ENCODE assay signal across 27 cellular contexts in genomic region chr17:59877965-59878364, GRCh38. TPM values are rescaled to one million over a fixed set of nuclear protein-coding genes. Genes with fewer than 3 reads are reported as not detected.
DNase-seq lines count a peak whose midpoint lies in the region; ATAC-seq, FAIRE-seq and TF ChIP-seq lines count a peak whose summit lies in the region.
"Had no signal": no experiment of that assay in that cellular context is flagged by ENCODE, and none has a peak within 500 bp of the region (broad histone marks: within the 10 kb centered on the region; RNA-seq: fewer than 3 reads in every experiment).

No MANE protein-coding gene starts in this region.

- intact Hi-C loops in activated CD4-positive, alpha-beta T cell treated with anti-CD3 and anti-CD28 coated beads for 36 hours (cut with DNase I, micrococcal nuclease) = no loop called here
- intact Hi-C loops in sciatic nerve (cut with DNase I) = no loop called here

- peak; percentile 7 for FAIRE-seq in A549 (lab: Jason Lieb, UNC)
- FAIRE-seq: GM12892 had no signal

- no peaks in the 10 kb centered on the region for H3K27me3 Mint-ChIP-seq in activated CD4-positive, alpha-beta T cell treated with anti-CD3 and anti-CD28 coated beads for 36 hours
- H3K27me3 Mint-ChIP-seq in activated T-helper 17 cell treated with anti-CD3 and anti-CD28 coated beads, Interleukin-2, amount 50 U/mL, for 72 hours = no peaks in the 10 kb centered on the region
- H3K27me3 Mint-ChIP-seq: CD8-positive, alpha-beta memory T cell had no signal

- CTCF ChIA-PET in activated CD4-positive, alpha-beta T cell treated with anti-CD3 and anti-CD28 coated beads for 36 hours (lab: Charles Lee) = interaction anchor here (0.6 kb wide), 2 partner anchors 19 to 137 kb away, joined by 3 read pairs; no protein-coding TSS in a partner anchor
- CTCF ChIA-PET in A549 (lab: Yijun Ruan, JAX) = interaction anchor here (1.2 to 2.8 kb wide), 5 partner anchors 9 to 131 kb away, joined by 3 to 8 read pairs (median 6); no protein-coding TSS in a partner anchor

- peak overlapping the region; percentile 7 for H3K27ac Mint-ChIP-seq in activated CD4-positive, alpha-beta T cell treated with anti-CD3 and anti-CD28 coated beads for 36 hours
- peak overlapping the region; percentile 48 for H3K27ac Mint-ChIP-seq in activated T-helper 17 cell treated with anti-CD3 and anti-CD28 coated beads, Interleukin-2, amount 50 U/mL, for 72 hours

- H3K4me1 ChIP-seq in A549 = no peaks in the 10 kb centered on the region; the same call in 2 of the 3 replicates
- H3K4me1 ChIP-seq: Peyer's patch, SJCRH30 had no signal

- H3K9me3 Mint-ChIP-seq in activated CD4-positive, alpha-beta T cell treated with anti-CD3 and anti-CD28 coated beads for 36 hours (ENCODE audit: low read depth) = no peaks in the 10 kb centered on the region
- H3K9me3 Mint-ChIP-seq in activated T-helper 17 cell treated with anti-CD3 and anti-CD28 coated beads, Interleukin-2, amount 50 U/mL, for 72 hours = no peaks in the 10 kb centered on the region
- H3K9me3 Mint-ChIP-seq: CD8-positive, alpha-beta memory T cell had no signal

- H3K27ac ChIP-seq in A549 (no peak overlapping the region), substantia nigra (ENCODE audit: low read depth, low read length, poor library complexity, severe bottlenecking) (no peak overlapping the region)
- H3K27ac ChIP-seq: 22Rv1; BLaER1 treated with 17β-estradiol and CSF1 and Interleukin-3, amounts not matched to agents 10 nM and 100 nM; KMS-11; Peyer's patch; SJCRH30 had no signal

- no peak for TF ChIP-seq EP300 in A549 (IDR thresholded peaks at IDR 0.05)

- no peak for ATAC-seq in activated CD4-positive, alpha-beta T cell treated with anti-CD3 and anti-CD28 coated beads for 36 hours
- ATAC-seq in A549 (no peak), sciatic nerve (no peak), HG03108 (IDR thresholded peaks at IDR 0.05; ENCODE audit: unreplicated experiment) (no peak)
- ATAC-seq in activated T-helper 17 cell treated with anti-CD3 and anti-CD28 coated beads, Interleukin-2, amount 50 U/mL, for 72 hours (replicated peaks) = no peak

- H3K4me2 ChIP-seq in A549 = no peak overlapping the region
- H3K4me2 ChIP-seq: BLaER1 treated with 17β-estradiol and CSF1 and Interleukin-3, amounts not matched to agents 10 nM and 100 nM; KMS-11 had no signal

- H3K36me3 Mint-ChIP-seq in activated CD4-positive, alpha-beta T cell treated with anti-CD3 and anti-CD28 coated beads for 36 hours (ENCODE audit: low read depth) = peaks cover 16% of the 10 kb centered on the region
- H3K36me3 Mint-ChIP-seq in activated T-helper 17 cell treated with anti-CD3 and anti-CD28 coated beads, Interleukin-2, amount 50 U/mL, for 72 hours (ENCODE audit: low read depth) = peaks cover 87% of the 10 kb centered on the region

- TF ChIP-seq POLR2A in A549 (IDR thresholded peaks at IDR 0.05; ENCODE audit: low read length) = no peak

- DNase-seq in activated CD4-positive, alpha-beta T cell treated with anti-CD3 and anti-CD28 coated beads for 36 hours = no peak
- no peak for DNase-seq in activated CD4-positive, alpha-beta T cell treated with anti-CD3 and anti-CD28 coated beads for 1 hour
- DNase-seq in A549 (ENCODE audit: low read depth in 1 of 2, low spot score in 1 of 2) (no peak), sciatic nerve (ENCODE audit: low spot score) (peak; percentile 8), GM19240 (ENCODE audit: insufficient read length, low spot score) (no peak), substantia nigra (lab: John Stamatoyannopoulos, UW) (no peak)
- DNase-seq: Calu3; CD8-positive, alpha-beta memory T cell; DMS153; GOT3; HCEC 1CT; IMR-90; NCI-H1105 treated with DMSO at 0.1 percent for 48 hours; NCI-H2029 treated with DMSO at 0.1 percent for 48 hours; NCI-H2171; NCI-H345; NCI-H524; NCI-H774; NK-92 treated with Interleukin-12 subunit alpha and Interleukin-12 subunit beta, amount 100 ng/mL, for 24 hours; SJCRH30 had no signal

- no peak overlapping the region for H3K4me3 ChIP-seq in A549
- H3K4me3 ChIP-seq: BLaER1 treated with 17β-estradiol and CSF1 and Interleukin-3, amounts not matched to agents 10 nM and 100 nM; Peyer's patch; SJCRH30 had no signal

- H3K4me1 Mint-ChIP-seq in activated CD4-positive, alpha-beta T cell treated with anti-CD3 and anti-CD28 coated beads for 36 hours = no peaks in the 10 kb centered on the region
- no peaks in the 10 kb centered on the region for H3K4me1 Mint-ChIP-seq in activated T-helper 17 cell treated with anti-CD3 and anti-CD28 coated beads, Interleukin-2, amount 50 U/mL, for 72 hours

- POLR2A ChIA-PET in activated CD4-positive, alpha-beta T cell treated with anti-CD3 and anti-CD28 coated beads for 36 hours (lab: Charles Lee) = no interaction called here
- POLR2A ChIA-PET in A549 (lab: Yijun Ruan, JAX) = interaction anchor here (0.5 to 1.2 kb wide), 2 partner anchors 12 to 14 kb away, joined by 3 to 6 read pairs; partner anchors contain the start of gene TUBD1

- H3K9me3 ChIP-seq in A549 = no peaks in the 10 kb centered on the region
- H3K9me3 ChIP-seq: BLaER1 treated with 17β-estradiol and CSF1 and Interleukin-3, amounts not matched to agents 10 nM and 100 nM; Peyer's patch; SJCRH30 had no signal

- no peak overlapping the region for H3K4me3 Mint-ChIP-seq in activated CD4-positive, alpha-beta T cell treated with anti-CD3 and anti-CD28 coated beads for 36 hours
- no peak overlapping the region for H3K4me3 Mint-ChIP-seq in activated T-helper 17 cell treated with anti-CD3 and anti-CD28 coated beads, Interleukin-2, amount 50 U/mL, for 72 hours
- H3K4me3 Mint-ChIP-seq: CD8-positive, alpha-beta memory T cell had no signal

- no peak for TF ChIP-seq CTCF in A549 (IDR thresholded peaks at IDR 0.05)

- 85% methylated on average over 5 of the region's 5 CpGs for whole genome bisulfite sequencing in A549 (ENCODE audit: missing lambda C conversion rate)

- no peak for TF ChIP-seq RAD21 in A549 (conservative IDR thresholded peaks at IDR 0.05 in 1 of 2, IDR thresholded peaks at IDR 0.05 in 1 of 2)

TF ChIP-seq in A549, 52 proteins besides CTCF, POLR2A, EP300 and RAD21 (continues in another document):
- TF ChIP-seq GATA3 (IDR thresholded peaks at IDR 0.05; ENCODE audit: borderline replicate concordance) (no peak), CHD4 (IDR thresholded peaks at IDR 0.05; ENCODE audit: borderline replicate concordance) (no peak), CHD2 (IDR thresholded peaks at IDR 0.05; ENCODE audit: low read length, partially characterized antibody) (no peak), JUN (IDR thresholded peaks at IDR 0.05) (no peak), ELK1 (IDR thresholded peaks at IDR 0.05; ENCODE audit: low read depth, low read length) (no peak), PBX3 (IDR thresholded peaks at IDR 0.05) (no peak), RFX5 (IDR thresholded peaks at IDR 0.05) (no peak), MAFK (IDR thresholded peaks at IDR 0.05; ENCODE audit: partially characterized antibody) (no peak), ZSCAN20 (CRISPR knock-in tag; IDR thresholded peaks at IDR 0.05) (no peak), USF2 (IDR thresholded peaks at IDR 0.05) (no peak), MAX (IDR thresholded peaks at IDR 0.05) (no peak)

RNA-seq across cellular contexts. Expression of gene TUBD1, which starts 14.8 kb away (rescaled TPM):
- 10 to 100 TPM; 10.6 to 11.0 TPM for total RNA-seq in activated CD4-positive, alpha-beta T cell treated with anti-CD3 and anti-CD28 coated beads for 36 hours
- polyA plus RNA-seq in A549 (2011; rRNA removed) (24.4 and 28.3 TPM in 2 replicates), A549 (2017; fragmentation: RNase III; extraction: RNeasy Plus Mini Kit Qiagen cat#74134 plus additional on column Dnase treatment) (15.5 to 15.9 TPM (median 15.7 TPM) in 3 replicates)
- 9.0 and 10.4 TPM in 2 replicates for polyA plus RNA-seq in A549 (2012; cell fraction: cytosol; rRNA removed)
- 3.6 and 4.7 TPM in 2 replicates for polyA plus RNA-seq in A549 (2012; cell fraction: nucleus; rRNA removed)
- 27.4 and 33.7 TPM in 2 replicates for polyA minus RNA-seq in A549 (2011; rRNA and poly(A)+ RNA removed)
- total RNA-seq in activated T-helper 17 cell treated with anti-CD3 and anti-CD28 coated beads, Interleukin-2, amount 50 U/mL, for 72 hours = 10 to 100 TPM; 12.8 to 18.1 TPM
- 12.6 TPM for total RNA-seq in sciatic nerve

RNA-seq across cellular contexts. Expression of gene RPS6KB1, which starts 15.0 kb away (rescaled TPM):
- 10 to 100 TPM; 52.6 to 54.5 TPM for total RNA-seq in activated CD4-positive, alpha-beta T cell treated with anti-CD3 and anti-CD28 coated beads for 36 hours
- polyA plus RNA-seq in A549 (2011; rRNA removed) (53.7 and 57.3 TPM in 2 replicates), A549 (2017; fragmentation: RNase III; extraction: RNeasy Plus Mini Kit Qiagen cat#74134 plus additional on column Dnase treatment) (67.3 to 81.7 TPM (median 69.4 TPM) in 3 replicates)
- polyA plus RNA-seq in A549 (2012; cell fraction: cytosol; rRNA removed) = 16.0 and 16.7 TPM in 2 replicates
- polyA plus RNA-seq in A549 (2012; cell fraction: nucleus; rRNA removed) = 11.6 and 25.0 TPM in 2 replicates
- polyA minus RNA-seq in A549 (2011; rRNA and poly(A)+ RNA removed) = 35.0 and 37.4 TPM in 2 replicates
- 10 to 100 TPM; 55.2 to 79.8 TPM for total RNA-seq in activated T-helper 17 cell treated with anti-CD3 and anti-CD28 coated beads, Interleukin-2, amount 50 U/mL, for 72 hours
- 56.2 TPM for total RNA-seq in sciatic nerve
